ENCODE assay signal across 15 cellular contexts in genomic region chr6:47630587-47630986, GRCh38.
"Had no signal": no experiment of that assay in that cellular context is flagged by ENCODE, and none has a peak within 500 bp of the region (broad histone marks: within the 10 kb centered on the region; RNA-seq: fewer than 3 reads in every experiment).

No MANE protein-coding gene starts in this region.

- H3K9me3 Mint-ChIP-seq: activated CD4-positive, alpha-beta memory T cell treated with anti-CD3 and anti-CD28 coated beads for 36 hours; activated CD4-positive, alpha-beta T cell treated with anti-CD3 and anti-CD28 coated beads, Interleukin-2, amount 10 ng/mL, durations not matched to agents 7 days and 5 days; activated T-cell treated with anti-CD3 and anti-CD28 coated beads, Interleukin-2, amount 50 U/mL, for 4 hours; T-cell had no signal

- H3K36me3 Mint-ChIP-seq: activated CD4-positive, alpha-beta memory T cell treated with anti-CD3 and anti-CD28 coated beads for 36 hours; activated naive CD8-positive, alpha-beta T cell; T-cell had no signal

- H3K27ac ChIP-seq: PC-9, SK-N-MC, VCaP had no signal

- H3K4me3 ChIP-seq: PC-9, SK-N-MC had no signal

- H3K27me3 Mint-ChIP-seq: activated CD4-positive, alpha-beta memory T cell treated with anti-CD3 and anti-CD28 coated beads for 36 hours; activated CD4-positive, alpha-beta T cell treated with anti-CD3 and anti-CD28 coated beads, Interleukin-2, amount 10 ng/mL, durations not matched to agents 7 days and 5 days; activated naive CD8-positive, alpha-beta T cell; T-cell had no signal

- H3K27ac Mint-ChIP-seq: activated CD4-positive, alpha-beta memory T cell treated with anti-CD3 and anti-CD28 coated beads for 36 hours; activated naive CD8-positive, alpha-beta T cell had no signal

- DNase-seq: activated CD4-positive, alpha-beta memory T cell treated with anti-CD3 and anti-CD28 coated beads for 36 hours; activated CD4-positive, CD25-positive, alpha-beta regulatory T cell; activated CD8-positive, alpha-beta memory T cell treated with anti-CD3 and anti-CD28 coated beads for 24 hours; activated effector memory CD4-positive, alpha-beta T cell treated with anti-CD3 and anti-CD28 coated beads, Interleukin-2, amount 50 U/mL, for 16 hours; activated naive CD4-positive, alpha-beta T cell treated with Interleukin-2 at 50 U/mL for 16 hours; activated T-cell treated with anti-CD3 and anti-CD28 coated beads, Interleukin-2, amount 50 U/mL, for 4 hours; NCI-H1436 treated with DMSO at 0.1 percent for 48 hours; NCI-H524 treated with DMSO at 0.1 percent for 48 hours; T1000 had no signal

- H3K4me3 Mint-ChIP-seq: activated CD4-positive, alpha-beta memory T cell treated with anti-CD3 and anti-CD28 coated beads for 36 hours; activated CD4-positive, alpha-beta T cell treated with anti-CD3 and anti-CD28 coated beads, Interleukin-2, amount 10 ng/mL, durations not matched to agents 7 days and 5 days; activated naive CD8-positive, alpha-beta T cell; activated T-cell treated with anti-CD3 and anti-CD28 coated beads, Interleukin-2, amount 50 U/mL, for 4 hours; T-cell had no signal
